ENCODE assay signal across 29 cellular contexts in genomic region chr2:127582863-127583861, GRCh38. TPM values are rescaled to one million over a fixed set of nuclear protein-coding genes. Genes with fewer than 3 reads are reported as not detected.
DNase-seq lines count a peak whose midpoint lies in the region; ATAC-seq and TF ChIP-seq lines count a peak whose summit lies in the region.
"Had no signal": no experiment of that assay in that cellular context is flagged by ENCODE, and none has a peak within 500 bp of the region (broad histone marks: within the 10 kb centered on the region; RNA-seq: fewer than 3 reads in every experiment).

No MANE protein-coding gene starts in this region.

- H3K4me1 ChIP-seq in right atrium auricular region (no peaks in the 10 kb centered on the region), right cardiac atrium (ENCODE audit: control insufficient read depth, insufficient read depth, low read length) (no peaks in the 10 kb centered on the region), osteoblast (ENCODE audit: insufficient read depth, low read length) (no peaks in the 10 kb centered on the region), vagina (no peaks in the 10 kb centered on the region), esophagus squamous epithelium (no peaks in the 10 kb centered on the region)
- H3K4me1 ChIP-seq: gastroesophageal sphincter, HAP-1 had no signal

- H2AFZ ChIP-seq in osteoblast (ENCODE audit: low read length), result no peak overlapping the region

- H3K9me3 Mint-ChIP-seq in chondrocyte (ENCODE audit: low read depth), result no peaks in the 10 kb centered on the region
- no peaks in the 10 kb centered on the region for H3K9me3 Mint-ChIP-seq in T-helper 2 cell treated with Interferon-gamma antibody and Interleukin-4, amounts not matched to agents 5 μg/mL and 100 μg/mL, for 36 hours
- H3K9me3 Mint-ChIP-seq: activated naive CD4-positive, alpha-beta T cell treated with anti-CD3 and anti-CD28 coated beads, Interleukin-2, amount 50 U/mL, for 72 hours; activated T-helper 1 cell treated with anti-CD3 and anti-CD28 coated beads, Interleukin-12 subunit alpha, Interleukin-12 subunit beta, Interleukin-2, Interleukin-4 antibody, amounts not matched to agents 30 ng/mL and 10 ng/mL and 1 ng/mL, durations not matched to agents 14 hours and 24 hours and 36 hours; dendritic cell treated with granulocyte-macrophage colony-stimulating factor and Interleukin-4, amounts not matched to agents 40 ng/mL and 50 ng/mL, for 4 days had no signal

- H4K20me1 ChIP-seq in osteoblast (ENCODE audit: insufficient read depth, low read length), result no peaks in the 10 kb centered on the region
- H4K20me1 ChIP-seq: BLaER1 treated with 17β-estradiol and CSF1 and Interleukin-3, amounts not matched to agents 10 nM and 100 nM had no signal

- peaks cover 1% of the 10 kb centered on the region for H3K27me3 Mint-ChIP-seq in chondrocyte (ENCODE audit: low read depth)
- peaks cover 5% of the 10 kb centered on the region for H3K27me3 Mint-ChIP-seq in T-helper 2 cell treated with Interferon-gamma antibody and Interleukin-4, amounts not matched to agents 5 μg/mL and 100 μg/mL, for 36 hours (ENCODE audit: low read depth)
- H3K27me3 Mint-ChIP-seq: dendritic cell treated with granulocyte-macrophage colony-stimulating factor and Interleukin-4, amounts not matched to agents 40 ng/mL and 50 ng/mL, for 4 days had no signal

- H3K4me3 ChIP-seq in right atrium auricular region (no peak overlapping the region), right cardiac atrium (ENCODE audit: low read length) (no peak overlapping the region), osteoblast (ENCODE audit: insufficient read depth, low read length) (no peak overlapping the region), vagina (no peak overlapping the region), esophagus squamous epithelium (no peak overlapping the region)
- H3K4me3 ChIP-seq: BLaER1 treated with 17β-estradiol and CSF1 and Interleukin-3, amounts not matched to agents 10 nM and 100 nM; cardiac muscle cell; gastroesophageal sphincter; HAP-1; K562; MG63 had no signal

- H3K36me3 ChIP-seq in right atrium auricular region (no peaks in the 10 kb centered on the region), osteoblast (ENCODE audit: insufficient read depth, low read length) (no peaks in the 10 kb centered on the region), vagina (no peaks in the 10 kb centered on the region), esophagus squamous epithelium (no peaks in the 10 kb centered on the region)
- H3K36me3 ChIP-seq: BLaER1 treated with 17β-estradiol and CSF1 and Interleukin-3, amounts not matched to agents 10 nM and 100 nM; cardiac muscle cell; gastroesophageal sphincter; HAP-1; MG63 had no signal

- H3K27me3 ChIP-seq in right atrium auricular region (no peaks in the 10 kb centered on the region), right cardiac atrium (ENCODE audit: control insufficient read depth, insufficient read depth) (no peaks in the 10 kb centered on the region), osteoblast (ENCODE audit: insufficient read depth, low read length) (peaks cover 3% of the 10 kb centered on the region), vagina (no peaks in the 10 kb centered on the region), esophagus squamous epithelium (no peaks in the 10 kb centered on the region)
- H3K27me3 ChIP-seq: BLaER1 treated with 17β-estradiol and CSF1 and Interleukin-3, amounts not matched to agents 10 nM and 100 nM; cardiac muscle cell; gastroesophageal sphincter; MG63 had no signal

- no peak for ATAC-seq in right cardiac atrium
- ATAC-seq: activated naive CD4-positive, alpha-beta T cell treated with anti-CD3 and anti-CD28 coated beads, Interleukin-2, amount 50 U/mL, for 72 hours; gastroesophageal sphincter; K562; left colon had no signal

- peaks cover 7% of the 10 kb centered on the region for H3K4me1 Mint-ChIP-seq in chondrocyte (ENCODE audit: low read depth)
- H3K4me1 Mint-ChIP-seq in T-helper 2 cell treated with Interferon-gamma antibody and Interleukin-4, amounts not matched to agents 5 μg/mL and 100 μg/mL, for 36 hours (ENCODE audit: low read depth), result no peaks in the 10 kb centered on the region

- no peaks in the 10 kb centered on the region for H3K79me2 ChIP-seq in osteoblast (ENCODE audit: insufficient read depth, low read length)

- TF ChIP-seq CTCF in right atrium auricular region (IDR thresholded peaks at IDR 0.05) (no peak), chondrocyte (IDR thresholded peaks at IDR 0.05) (no peak), osteoblast (IDR thresholded peaks at IDR 0.05; ENCODE audit: extremely low read depth, low read depth, low read length) (no peak), vagina (IDR thresholded peaks at IDR 0.05) (no peak), esophagus squamous epithelium (IDR thresholded peaks at IDR 0.05) (no peak)

- no peaks in the 10 kb centered on the region for H3K9me3 ChIP-seq in right atrium auricular region
- no peaks in the 10 kb centered on the region for H3K9me3 ChIP-seq in right cardiac atrium (ENCODE audit: control insufficient read depth, low read length)
- H3K9me3 ChIP-seq in osteoblast (ENCODE audit: low read depth, low read length), result no peaks in the 10 kb centered on the region
- H3K9me3 ChIP-seq in vagina, result no peaks in the 10 kb centered on the region
- H3K9me3 ChIP-seq in esophagus squamous epithelium, result no peaks in the 10 kb centered on the region
- H3K9me3 ChIP-seq: BLaER1 treated with 17β-estradiol and CSF1 and Interleukin-3, amounts not matched to agents 10 nM and 100 nM; gastroesophageal sphincter; HAP-1; MG63 had no signal

- no peaks in the 10 kb centered on the region for H3K36me3 Mint-ChIP-seq in chondrocyte (ENCODE audit: low read depth)
- no peaks in the 10 kb centered on the region for H3K36me3 Mint-ChIP-seq in T-helper 2 cell treated with Interferon-gamma antibody and Interleukin-4, amounts not matched to agents 5 μg/mL and 100 μg/mL, for 36 hours (ENCODE audit: low read depth)
- H3K36me3 Mint-ChIP-seq: activated naive CD4-positive, alpha-beta T cell treated with anti-CD3 and anti-CD28 coated beads, Interleukin-2, amount 50 U/mL, for 72 hours had no signal

- DNase-seq in right atrium auricular region (ENCODE audit: low spot score) (peak; percentile 49), right cardiac atrium (no peak), chondrocyte (ENCODE audit: low spot score) (peak; percentile 56), osteoblast (ENCODE audit: insufficient read length, low spot score, missing footprints) (peak; percentile 69), vagina (ENCODE audit: extremely low spot score in 2 of 2) (peak; percentile 37 to 79), esophagus squamous epithelium (lab: John Stamatoyannopoulos, UW) (no peak)
- no peak for DNase-seq in T-helper 2 cell treated with Interferon-gamma antibody and Interleukin-4, amounts not matched to agents 5 μg/mL and 100 μg/mL, for 36 hours (ENCODE audit: low spot score)
- DNase-seq: COR-L47; GF-D8; hippocampal formation; left colon; mesenchymal stem cell; MG63; NCI-H1417 treated with DMSO at 0.1 percent for 48 hours; NCI-H2081; NCI-H226; stimulated activated CD4-positive, alpha-beta T cell treated with anti-CD3 and anti-CD28 coated beads, Interleukin-1b, Interleukin-23, amount 100 ng/mL, for 48 hours; substantia nigra; T-helper 1 cell had no signal

- H3K27ac ChIP-seq in right atrium auricular region (no peak overlapping the region), right cardiac atrium (ENCODE audit: low read length) (no peak overlapping the region), osteoblast (ENCODE audit: low read depth, low read length) (no peak overlapping the region), vagina (no peak overlapping the region), esophagus squamous epithelium (no peak overlapping the region)
- H3K27ac ChIP-seq: BLaER1 treated with 17β-estradiol and CSF1 and Interleukin-3, amounts not matched to agents 10 nM and 100 nM; cardiac muscle cell; gastroesophageal sphincter; RWPE1 had no signal

- no peak overlapping the region for H3K4me2 ChIP-seq in osteoblast (ENCODE audit: insufficient read depth, low read length)
- H3K4me2 ChIP-seq: BLaER1 treated with 17β-estradiol and CSF1 and Interleukin-3, amounts not matched to agents 10 nM and 100 nM had no signal

- intact Hi-C loops in right cardiac atrium (cut with DNase I), result no loop called here
- intact Hi-C loops in vagina (cut with DNase I), result no loop called here
- intact Hi-C loops in esophagus squamous epithelium (cut with DNase I), result no loop called here

- TF ChIP-seq POLR2A in vagina (IDR thresholded peaks at IDR 0.05) (no peak), esophagus squamous epithelium (IDR thresholded peaks at IDR 0.05) (no peak)

- 77% methylated on average over 15 of the region's 15 CpGs for WGBS in right cardiac atrium
- WGBS in esophagus squamous epithelium, 2 donors, result 75 to 83% methylated on average over 8 to 15 of the region's 15 CpGs

- no peak overlapping the region for H3K27ac Mint-ChIP-seq in chondrocyte (ENCODE audit: unreplicated experiment)
- H3K27ac Mint-ChIP-seq in T-helper 2 cell treated with Interferon-gamma antibody and Interleukin-4, amounts not matched to agents 5 μg/mL and 100 μg/mL, for 36 hours, result no peak overlapping the region
- H3K27ac Mint-ChIP-seq: activated T-helper 1 cell treated with anti-CD3 and anti-CD28 coated beads, Interleukin-12 subunit alpha, Interleukin-12 subunit beta, Interleukin-2, Interleukin-4 antibody, amounts not matched to agents 30 ng/mL and 10 ng/mL and 1 ng/mL, durations not matched to agents 14 hours and 24 hours and 36 hours; dendritic cell treated with granulocyte-macrophage colony-stimulating factor and Interleukin-4, amounts not matched to agents 40 ng/mL and 50 ng/mL, for 4 days had no signal

- no peak overlapping the region for H3K4me3 Mint-ChIP-seq in chondrocyte (ENCODE audit: unreplicated experiment)
- H3K4me3 Mint-ChIP-seq in T-helper 2 cell treated with Interferon-gamma antibody and Interleukin-4, amounts not matched to agents 5 μg/mL and 100 μg/mL, for 36 hours, result no peak overlapping the region
- H3K4me3 Mint-ChIP-seq: activated T-helper 1 cell treated with anti-CD3 and anti-CD28 coated beads, Interleukin-12 subunit alpha, Interleukin-12 subunit beta, Interleukin-2, Interleukin-4 antibody, amounts not matched to agents 30 ng/mL and 10 ng/mL and 1 ng/mL, durations not matched to agents 14 hours and 24 hours and 36 hours; dendritic cell treated with granulocyte-macrophage colony-stimulating factor and Interleukin-4, amounts not matched to agents 40 ng/mL and 50 ng/mL, for 4 days had no signal

RNA-seq across cellular contexts. Expression of gene MYO7B, which starts 47.7 kb away (rescaled TPM):
- under 1 TPM; 0.52 to 0.67 TPM for total RNA-seq in right atrium auricular region
- total RNA-seq in right cardiac atrium, result under 1 TPM; 0.29 to 0.56 (median 0.38) TPM
- polyA plus RNA-seq in right cardiac atrium, result 0.81 TPM
- 0.02 to 0.31 TPM in 2 of 3 replicates, not detected in the other for total RNA-seq in chondrocyte
- under 0.01 TPM in 2 replicates for total RNA-seq in osteoblast
- total RNA-seq in vagina, result not detected
- under 1 TPM in 1 of 4 donors, not detected in 3; 0.19 TPM for total RNA-seq in esophagus squamous epithelium
- total RNA-seq: K562, SK-MEL-5 had no signal

RNA-seq across cellular contexts. Expression of gene IWS1, which starts 56.9 kb away (rescaled TPM):
- total RNA-seq in right atrium auricular region (10 to 100 TPM; 43.3 to 46.4 TPM), right cardiac atrium (10 to 100 TPM; 51.5 to 57.6 (median 53.4) TPM), chondrocyte (32.4 to 41.8 TPM (median 37.4 TPM) in 3 replicates), osteoblast (28.3 and 36.6 TPM in 2 replicates), vagina (40.8 TPM), esophagus squamous epithelium (10 to 100 TPM; 22.0 to 34.1 (median 28.9) TPM)
- polyA plus RNA-seq in right cardiac atrium, result 64.4 TPM

Comparison
In these comparisons a context has a peak if more than half of its experiments do, and no peak if none do; other contexts are left out.
1. DNase-seq: peak in right atrium auricular region (single experiment), chondrocyte (single experiment), osteoblast (single experiment) and vagina (2 of 2); none in right cardiac atrium (0 of 3), esophagus squamous epithelium (single experiment) and T-helper 2 cell treated with Interferon-gamma antibody and Interleukin-4, amounts not matched to agents 5 μg/mL and 100 μg/mL, for 36 hours (single experiment).